12 cellular contexts compared by ENCODE assay signal in genomic region chr14:77478796-77479195, GRCh38. TPM values are rescaled to one million over a fixed set of nuclear protein-coding genes. Genes with fewer than 3 reads are reported as not detected.
DNase-seq lines count a peak whose midpoint lies in the region; ATAC-seq and TF ChIP-seq lines count a peak whose summit lies in the region.
"Had no signal": no experiment of that assay in that cellular context is flagged by ENCODE, and none has a peak within 500 bp of the region (broad histone marks: within the 10 kb centered on the region; RNA-seq: fewer than 3 reads in every experiment).

No MANE protein-coding gene starts in this region.

- intact Hi-C loops in sigmoid colon (cut with DNase I) = no loop called here

- H3K36me3 Mint-ChIP-seq in endothelial cell (ENCODE audit: low read depth, unreplicated experiment) = no peaks in the 10 kb centered on the region
- H3K36me3 Mint-ChIP-seq in immature natural killer cell = no peaks in the 10 kb centered on the region

- H3K27me3 Mint-ChIP-seq in endothelial cell (ENCODE audit: unreplicated experiment) (peaks cover 4% of the 10 kb centered on the region), immature natural killer cell (ENCODE audit: low read depth in 3 of 3) (peaks cover 1 to 6% (median 4%) of the 10 kb centered on the region in 3 donors)
- H3K27me3 Mint-ChIP-seq: activated T-helper 17 cell treated with anti-CD3 and anti-CD28 coated beads, Interleukin-2, amount 50 U/mL, for 72 hours had no signal

- TF ChIP-seq POLR2A in sigmoid colon (IDR thresholded peaks at IDR 0.05) = no peak

- DNase-seq in CD1c-positive myeloid dendritic cell (ENCODE audit: extremely low spot score) (peak; percentile 10), endothelial cell (ENCODE audit: low spot score) (no peak), sigmoid colon (no peak), caudate nucleus (lab: John Stamatoyannopoulos, UW) (no peak), immature natural killer cell (no peak)
- DNase-seq: lower lobe of right lung, MM.1S had no signal

- TF ChIP-seq CTCF in endothelial cell (IDR thresholded peaks at IDR 0.05; ENCODE audit: unreplicated experiment) (no peak), sigmoid colon (IDR thresholded peaks at IDR 0.05) (no peak)

- H3K4me1 Mint-ChIP-seq in endothelial cell (ENCODE audit: unreplicated experiment) (no peaks in the 10 kb centered on the region), immature natural killer cell (no peaks in the 10 kb centered on the region)
- H3K4me1 Mint-ChIP-seq: activated T-helper 17 cell treated with anti-CD3 and anti-CD28 coated beads, Interleukin-2, amount 50 U/mL, for 72 hours had no signal

- no peaks in the 10 kb centered on the region for H3K4me1 ChIP-seq in sigmoid colon
- H3K4me1 ChIP-seq: lower lobe of right lung, prostate gland had no signal

- H3K27ac ChIP-seq in sigmoid colon (no peak overlapping the region), caudate nucleus (ENCODE audit: low read depth, low read length) (no peak overlapping the region)
- H3K27ac ChIP-seq: lower lobe of right lung, prostate gland had no signal

- no peaks in the 10 kb centered on the region for H3K27me3 ChIP-seq in sigmoid colon

- H3K9me3 ChIP-seq in sigmoid colon = no peaks in the 10 kb centered on the region
- H3K9me3 ChIP-seq: lower lobe of right lung, prostate gland had no signal

- 27 to 52% methylated on average over 1 of the region's 1 CpG for WGBS in sigmoid colon, 2 donors

- H3K4me3 ChIP-seq in sigmoid colon = no peak overlapping the region
- H3K4me3 ChIP-seq: lower lobe of right lung, prostate gland had no signal

- H3K4me3 Mint-ChIP-seq in endothelial cell (ENCODE audit: unreplicated experiment) = no peak overlapping the region
- no peak overlapping the region for H3K4me3 Mint-ChIP-seq in immature natural killer cell
- H3K4me3 Mint-ChIP-seq: activated T-helper 17 cell treated with anti-CD3 and anti-CD28 coated beads, Interleukin-2, amount 50 U/mL, for 72 hours had no signal

- ATAC-seq in GM19035 (IDR thresholded peaks at IDR 0.05; ENCODE audit: unreplicated experiment) (peak; percentile 96), HG02588 (IDR thresholded peaks at IDR 0.05; ENCODE audit: unreplicated experiment) (peak; percentile 82), HG03432 (IDR thresholded peaks at IDR 0.05; ENCODE audit: unreplicated experiment) (peak; percentile 92)
- ATAC-seq: activated T-helper 17 cell treated with anti-CD3 and anti-CD28 coated beads, Interleukin-2, amount 50 U/mL, for 72 hours; lower lobe of right lung had no signal

- H3K27ac Mint-ChIP-seq in endothelial cell (ENCODE audit: unreplicated experiment) (no peak overlapping the region), immature natural killer cell (no peak overlapping the region)
- H3K27ac Mint-ChIP-seq: activated T-helper 17 cell treated with anti-CD3 and anti-CD28 coated beads, Interleukin-2, amount 50 U/mL, for 72 hours had no signal

- no peak for TF ChIP-seq EP300 in sigmoid colon (IDR thresholded peaks at IDR 0.05)

- H3K9me3 Mint-ChIP-seq in endothelial cell (ENCODE audit: unreplicated experiment) = no peaks in the 10 kb centered on the region
- H3K9me3 Mint-ChIP-seq in immature natural killer cell = no peaks in the 10 kb centered on the region
- H3K9me3 Mint-ChIP-seq: activated T-helper 17 cell treated with anti-CD3 and anti-CD28 coated beads, Interleukin-2, amount 50 U/mL, for 72 hours had no signal

- no peaks in the 10 kb centered on the region for H3K36me3 ChIP-seq in sigmoid colon
- H3K36me3 ChIP-seq: lower lobe of right lung, prostate gland had no signal

RNA-seq across cellular contexts. Expression of gene ISM2, which starts 19.8 kb away (rescaled TPM):
- total RNA-seq in endothelial cell (ENCODE audit: unreplicated experiment) (0.21 TPM), sigmoid colon (1 to 10 TPM in 1 of 4 donors, under 1 TPM in 2, not detected in 1; 0.33 to 1.1 (median 0.36) TPM)
- polyA plus RNA-seq in sigmoid colon (under 1 TPM in 1 of 3 donors, not detected in 2; 0.45 TPM), immature natural killer cell (not detected)
- total RNA-seq: lower lobe of right lung had no signal

RNA-seq across cellular contexts. Expression of gene AHSA1, which starts 20.9 kb away (rescaled TPM):
- total RNA-seq in endothelial cell (ENCODE audit: unreplicated experiment) (74.7 TPM), sigmoid colon (100 to 1,000 TPM in 3 of 4 donors, 10 to 100 TPM in 1; 98.5 to 120 (median 104) TPM)
- polyA plus RNA-seq in sigmoid colon (100 to 1,000 TPM in 2 of 3 donors, 10 to 100 TPM in 1; 82.3 to 114 (median 100) TPM), immature natural killer cell (100 to 1,000 TPM in 2 of 3 donors, 10 to 100 TPM in 1; 94.2 to 149 (median 103) TPM)

RNA-seq across cellular contexts. Expression of gene VIPAS39, which starts 21.4 kb away (rescaled TPM):
- 28.7 TPM for total RNA-seq in endothelial cell (ENCODE audit: unreplicated experiment)
- total RNA-seq in sigmoid colon = 10 to 100 TPM; 18.0 to 24.3 (median 22.8) TPM
- 10 to 100 TPM; 12.0 to 14.6 (median 12.9) TPM for polyA plus RNA-seq in sigmoid colon
- 1 to 10 TPM; 6.6 to 9.8 (median 9.2) TPM for polyA plus RNA-seq in immature natural killer cell

RNA-seq across cellular contexts. Expression of gene NOXRED1, which starts 55.5 kb away (rescaled TPM):
- 0.49 TPM for total RNA-seq in endothelial cell (ENCODE audit: unreplicated experiment)
- 1 to 10 TPM in 1 of 4 donors, under 1 TPM in 1, not detected in 2; 0.82 to 4.7 TPM for total RNA-seq in sigmoid colon
- polyA plus RNA-seq in sigmoid colon = under 1 TPM in 1 of 3 donors, not detected in 2; 0.19 TPM
- not detected for polyA plus RNA-seq in immature natural killer cell
